1 cellular context compared by ENCODE assay signal in genomic region chr17:67400193-67400592, GRCh38.
TF ChIP-seq lines count a peak whose summit lies in the region.

No MANE protein-coding gene starts in this region.

TF ChIP-seq in K562, 482 proteins besides CTCF, POLR2A, EP300 and RAD21:
- TF ChIP-seq RREB1 (CRISPR knock-in tag; IDR thresholded peaks at IDR 0.05) (no peak), ZNF133 (CRISPR knock-in tag; IDR thresholded peaks at IDR 0.05) (no peak), TFE3 (CRISPR knock-in tag; IDR thresholded peaks at IDR 0.05) (peak; percentile 74)
